ENCODE assay signal across 3 cellular contexts in the genomic region with DNA sequence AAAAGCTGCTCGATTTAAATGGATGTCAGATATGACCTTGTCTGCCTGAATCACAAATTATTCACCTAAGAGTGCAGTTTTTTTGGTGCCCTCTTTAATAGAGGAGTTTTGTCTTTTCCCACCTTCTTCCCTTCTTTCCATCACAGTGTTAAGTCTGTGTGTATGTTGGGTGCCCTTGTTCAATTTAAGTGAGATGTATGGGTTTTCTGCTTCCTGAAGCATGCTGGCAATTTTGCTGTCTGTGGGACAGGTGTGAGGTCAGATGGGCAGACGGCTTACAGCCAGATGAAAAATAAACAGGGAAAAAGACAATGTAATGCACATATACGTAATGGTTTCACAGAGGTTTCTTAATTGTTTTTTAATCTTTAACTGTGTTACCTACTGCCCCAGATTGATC.
TF ChIP-seq lines count a peak whose summit lies in the region.

No MANE protein-coding gene starts in this region.

TF ChIP-seq in IMR-90, 13 proteins besides CTCF, POLR2A, EP300 and RAD21:
- TF ChIP-seq, protein P1, sequence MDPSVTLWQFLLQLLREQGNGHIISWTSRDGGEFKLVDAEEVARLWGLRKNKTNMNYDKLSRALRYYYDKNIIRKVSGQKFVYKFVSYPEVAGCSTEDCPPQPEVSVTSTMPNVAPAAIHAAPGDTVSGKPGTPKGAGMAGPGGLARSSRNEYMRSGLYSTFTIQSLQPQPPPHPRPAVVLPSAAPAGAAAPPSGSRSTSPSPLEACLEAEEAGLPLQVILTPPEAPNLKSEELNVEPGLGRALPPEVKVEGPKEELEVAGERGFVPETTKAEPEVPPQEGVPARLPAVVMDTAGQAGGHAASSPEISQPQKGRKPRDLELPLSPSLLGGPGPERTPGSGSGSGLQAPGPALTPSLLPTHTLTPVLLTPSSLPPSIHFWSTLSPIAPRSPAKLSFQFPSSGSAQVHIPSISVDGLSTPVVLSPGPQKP (IDR thresholded peaks at IDR 0.05; ENCODE audit: borderline replicate concordance, low read depth, low read length) = no peak
- TF ChIP-seq CEBPB (IDR thresholded peaks at IDR 0.05; ENCODE audit: low read depth, low read length) (no peak), MAZ (IDR thresholded peaks at IDR 0.05; ENCODE audit: borderline replicate concordance, low read depth, low read length) (no peak), RFX5 (IDR thresholded peaks at IDR 0.05; ENCODE audit: low read depth, low read length) (no peak), MXI1 (IDR thresholded peaks at IDR 0.05; ENCODE audit: borderline replicate concordance, low read depth, low read length) (no peak), SMC3 (IDR thresholded peaks at IDR 0.05; ENCODE audit: low read depth, low read length) (no peak), MAFK (IDR thresholded peaks at IDR 0.05; ENCODE audit: low read depth, low read length) (no peak), CHD1 (IDR thresholded peaks at IDR 0.05; ENCODE audit: low read depth, low read length) (no peak), RCOR1 (IDR thresholded peaks at IDR 0.05; ENCODE audit: insufficient replicate concordance, low read length) (no peak), FOS (IDR thresholded peaks at IDR 0.05; ENCODE audit: low read depth, low read length) (no peak), BHLHE40 (IDR thresholded peaks at IDR 0.05; ENCODE audit: low read depth, low read length) (no peak), NFE2L2 (IDR thresholded peaks at IDR 0.05; ENCODE audit: low read depth, low read length) (no peak)
- TF ChIP-seq, protein P2, sequence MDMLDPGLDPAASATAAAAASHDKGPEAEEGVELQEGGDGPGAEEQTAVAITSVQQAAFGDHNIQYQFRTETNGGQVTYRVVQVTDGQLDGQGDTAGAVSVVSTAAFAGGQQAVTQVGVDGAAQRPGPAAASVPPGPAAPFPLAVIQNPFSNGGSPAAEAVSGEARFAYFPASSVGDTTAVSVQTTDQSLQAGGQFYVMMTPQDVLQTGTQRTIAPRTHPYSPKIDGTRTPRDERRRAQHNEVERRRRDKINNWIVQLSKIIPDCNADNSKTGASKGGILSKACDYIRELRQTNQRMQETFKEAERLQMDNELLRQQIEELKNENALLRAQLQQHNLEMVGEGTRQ (IDR thresholded peaks at IDR 0.05; ENCODE audit: low read depth, low read length) = no peak
TF ChIP-seq in IMR-90: peak in this region for 0.

TF ChIP-seq in HepG2, 621 proteins besides CTCF, POLR2A, EP300 and RAD21 (continues in another document):
- TF ChIP-seq ZNF274 (CRISPR knock-in tag; IDR thresholded peaks at IDR 0.05) (no peak), BRCA1 (CRISPR knock-in tag; IDR thresholded peaks at IDR 0.05) (no peak), ZNF367 (CRISPR knock-in tag; IDR thresholded peaks at IDR 0.05; ENCODE audit: borderline replicate concordance) (no peak), RARG (CRISPR knock-in tag; IDR thresholded peaks at IDR 0.05; ENCODE audit: low read depth) (no peak), ZSCAN29 (CRISPR knock-in tag; conservative IDR thresholded peaks at IDR 0.05) (no peak), PCBP1 (IDR thresholded peaks at IDR 0.05; ENCODE audit: borderline replicate concordance, low read depth, low read length) (no peak), ONECUT2 (CRISPR knock-in tag; IDR thresholded peaks at IDR 0.05) (no peak), SNAPC2 (CRISPR knock-in tag; IDR thresholded peaks at IDR 0.05) (no peak), KAT8 (CRISPR knock-in tag; IDR thresholded peaks at IDR 0.05) (no peak), SRSF9 (IDR thresholded peaks at IDR 0.05; ENCODE audit: borderline replicate concordance, insufficient read depth, low read depth, low read length, poor library complexity, severe bottlenecking) (no peak), ZNF879 (CRISPR knock-in tag; IDR thresholded peaks at IDR 0.05) (no peak), HDAC2 (CRISPR knock-in tag; IDR thresholded peaks at IDR 0.05) (no peak)
- TF ChIP-seq, protein P3, sequence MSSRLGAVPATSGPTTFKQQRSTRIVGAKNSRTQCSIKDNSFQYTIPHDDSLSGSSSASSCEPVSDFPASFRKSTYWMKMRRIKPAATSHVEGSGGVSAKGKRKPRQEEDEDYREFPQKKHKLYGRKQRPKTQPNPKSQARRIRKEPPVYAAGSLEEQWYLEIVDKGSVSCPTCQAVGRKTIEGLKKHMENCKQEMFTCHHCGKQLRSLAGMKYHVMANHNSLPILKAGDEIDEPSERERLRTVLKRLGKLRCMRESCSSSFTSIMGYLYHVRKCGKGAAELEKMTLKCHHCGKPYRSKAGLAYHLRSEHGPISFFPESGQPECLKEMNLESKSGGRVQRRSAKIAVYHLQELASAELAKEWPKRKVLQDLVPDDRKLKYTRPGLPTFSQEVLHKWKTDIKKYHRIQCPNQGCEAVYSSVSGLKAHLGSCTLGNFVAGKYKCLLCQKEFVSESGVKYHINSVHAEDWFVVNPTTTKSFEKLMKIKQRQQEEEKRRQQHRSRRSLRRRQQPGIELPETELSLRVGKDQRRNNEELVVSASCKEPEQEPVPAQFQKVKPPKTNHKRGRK (CRISPR knock-in tag; IDR thresholded peaks at IDR 0.05) = no peak
- TF ChIP-seq, protein P4, sequence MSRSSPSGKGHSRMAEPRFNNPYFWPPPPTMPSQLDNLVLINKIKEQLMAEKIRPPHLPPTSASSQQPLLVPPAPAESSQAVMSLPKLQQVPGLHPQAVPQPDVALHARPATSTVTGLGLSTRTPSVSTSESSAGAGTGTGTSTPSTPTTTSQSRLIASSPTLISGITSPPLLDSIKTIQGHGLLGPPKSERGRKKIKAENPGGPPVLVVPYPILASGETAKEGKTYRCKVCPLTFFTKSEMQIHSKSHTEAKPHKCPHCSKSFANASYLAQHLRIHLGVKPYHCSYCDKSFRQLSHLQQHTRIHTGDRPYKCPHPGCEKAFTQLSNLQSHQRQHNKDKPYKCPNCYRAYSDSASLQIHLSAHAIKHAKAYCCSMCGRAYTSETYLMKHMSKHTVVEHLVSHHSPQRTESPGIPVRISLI (CRISPR knock-in tag; IDR thresholded peaks at IDR 0.05; ENCODE audit: borderline replicate concordance) = no peak
- TF ChIP-seq, protein P5, sequence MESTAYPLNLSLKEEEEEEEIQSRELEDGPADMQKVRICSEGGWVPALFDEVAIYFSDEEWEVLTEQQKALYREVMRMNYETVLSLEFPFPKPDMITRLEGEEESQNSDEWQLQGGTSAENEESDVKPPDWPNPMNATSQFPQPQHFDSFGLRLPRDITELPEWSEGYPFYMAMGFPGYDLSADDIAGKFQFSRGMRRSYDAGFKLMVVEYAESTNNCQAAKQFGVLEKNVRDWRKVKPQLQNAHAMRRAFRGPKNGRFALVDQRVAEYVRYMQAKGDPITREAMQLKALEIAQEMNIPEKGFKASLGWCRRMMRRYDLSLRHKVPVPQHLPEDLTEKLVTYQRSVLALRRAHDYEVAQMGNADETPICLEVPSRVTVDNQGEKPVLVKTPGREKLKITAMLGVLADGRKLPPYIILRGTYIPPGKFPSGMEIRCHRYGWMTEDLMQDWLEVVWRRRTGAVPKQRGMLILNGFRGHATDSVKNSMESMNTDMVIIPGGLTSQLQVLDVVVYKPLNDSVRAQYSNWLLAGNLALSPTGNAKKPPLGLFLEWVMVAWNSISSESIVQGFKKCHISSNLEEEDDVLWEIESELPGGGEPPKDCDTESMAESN (CRISPR knock-in tag; conservative IDR thresholded peaks at IDR 0.05) = no peak
- TF ChIP-seq, protein P6, sequence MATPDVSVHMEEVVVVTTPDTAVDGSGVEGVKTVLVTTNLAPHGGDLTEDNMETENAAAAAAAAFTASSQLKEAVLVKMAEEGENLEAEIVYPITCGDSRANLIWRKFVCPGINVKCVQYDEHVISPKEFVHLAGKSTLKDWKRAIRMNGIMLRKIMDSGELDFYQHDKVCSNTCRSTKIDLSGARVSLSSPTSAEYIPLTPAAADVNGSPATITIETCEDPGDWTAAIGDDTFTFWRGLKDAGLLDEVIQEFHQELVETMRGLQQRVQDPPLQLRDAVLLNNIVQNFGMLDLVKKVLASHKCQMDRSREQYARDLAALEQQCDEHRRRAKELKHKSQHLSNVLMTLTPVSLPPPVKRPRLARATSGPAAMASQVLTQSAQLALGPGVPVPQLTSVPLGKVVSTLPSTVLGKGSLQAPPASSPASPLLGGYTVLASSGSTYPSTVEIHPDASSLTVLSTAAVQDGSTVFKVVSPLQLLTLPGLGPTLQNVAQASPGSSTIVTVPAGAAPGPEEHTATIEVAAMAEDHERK (CRISPR knock-in tag; IDR thresholded peaks at IDR 0.05; ENCODE audit: low read depth) = no peak
- TF ChIP-seq, protein P7, sequence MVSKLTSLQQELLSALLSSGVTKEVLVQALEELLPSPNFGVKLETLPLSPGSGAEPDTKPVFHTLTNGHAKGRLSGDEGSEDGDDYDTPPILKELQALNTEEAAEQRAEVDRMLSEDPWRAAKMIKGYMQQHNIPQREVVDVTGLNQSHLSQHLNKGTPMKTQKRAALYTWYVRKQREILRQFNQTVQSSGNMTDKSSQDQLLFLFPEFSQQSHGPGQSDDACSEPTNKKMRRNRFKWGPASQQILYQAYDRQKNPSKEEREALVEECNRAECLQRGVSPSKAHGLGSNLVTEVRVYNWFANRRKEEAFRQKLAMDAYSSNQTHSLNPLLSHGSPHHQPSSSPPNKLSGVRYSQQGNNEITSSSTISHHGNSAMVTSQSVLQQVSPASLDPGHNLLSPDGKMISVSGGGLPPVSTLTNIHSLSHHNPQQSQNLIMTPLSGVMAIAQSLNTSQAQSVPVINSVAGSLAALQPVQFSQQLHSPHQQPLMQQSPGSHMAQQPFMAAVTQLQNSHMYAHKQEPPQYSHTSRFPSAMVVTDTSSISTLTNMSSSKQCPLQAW (CRISPR knock-in tag; IDR thresholded peaks at IDR 0.05) = no peak

TF ChIP-seq in GM23338, 12 proteins besides CTCF, POLR2A, EP300 and RAD21:
- no peak for TF ChIP-seq EZH2 (IDR thresholded peaks at IDR 0.05; ENCODE audit: low read depth, unreplicated experiment)
- TF ChIP-seq NANOG (IDR thresholded peaks at IDR 0.05; ENCODE audit: borderline replicate concordance) = no peak
- no peak for TF ChIP-seq POLR2AphosphoS5 (IDR thresholded peaks at IDR 0.05; ENCODE audit: low read depth)
- TF ChIP-seq CREB1 (CRISPR knock-in tag; IDR thresholded peaks at IDR 0.05; ENCODE audit: low read depth) = no peak
- no peak for TF ChIP-seq ZNF114 (CRISPR knock-in tag; IDR thresholded peaks at IDR 0.05)
